ENCODE assay signal across 8 cellular contexts in genomic region chr5:43065384-43066230, GRCh38. TPM values are rescaled to one million over a fixed set of nuclear protein-coding genes. Genes with fewer than 3 reads are reported as not detected.
DNase-seq lines count a peak whose midpoint lies in the region; ATAC-seq and TF ChIP-seq lines count a peak whose summit lies in the region.

No MANE protein-coding gene starts in this region.

- CTCF ChIA-PET in HEK293 (lab: Yijun Ruan, JAX): interaction anchor here (0.6 to 5.1 kb wide), 18 partner anchors 11 to 460 kb away, joined by 3 to 33 read pairs (median 4); partner anchors contain the start of gene ZNF131

- H3K36me3 Mint-ChIP-seq in endothelial cell (ENCODE audit: low read depth, unreplicated experiment): peaks cover 11% of the 10 kb centered on the region
- H3K36me3 Mint-ChIP-seq in stimulated activated memory B cell treated with anti-CD40 and anti-IgM and Interleukin-4, amounts not matched to agents 10 μg/mL and 1 μg/mL and 100 μg/mL, for 72 hours: peaks cover 18% of the 10 kb centered on the region

- H3K27me3 Mint-ChIP-seq in endothelial cell (ENCODE audit: unreplicated experiment): peaks cover 7% of the 10 kb centered on the region
- no peaks in the 10 kb centered on the region for H3K27me3 Mint-ChIP-seq in stimulated activated memory B cell treated with anti-CD40 and anti-IgM and Interleukin-4, amounts not matched to agents 10 μg/mL and 1 μg/mL and 100 μg/mL, for 72 hours

- H3K9me3 ChIP-seq in HEK293 (ENCODE audit: control insufficient read depth, insufficient read depth, low read depth, low read length) (no peaks in the 10 kb centered on the region), mucosa of descending colon (no peaks in the 10 kb centered on the region)

- peak; percentile 33 for DNase-seq in DMS53 treated with DMSO at 0.1 percent for 48 hours (lab: John Stamatoyannopoulos, UW; ENCODE audit: unreplicated experiment)
- peak; percentile 52 for DNase-seq in NCI-H2171 (lab: John Stamatoyannopoulos, UW)
- DNase-seq in activated CD8-positive, alpha-beta memory T cell treated with anti-CD3 and anti-CD28 coated beads for 48 hours (ENCODE audit: low read depth in 2 of 3, low spot score in 2 of 3): peak in 2 of 3 experiments; percentile 40 to 55
- peak; percentile 59 for DNase-seq in endothelial cell (ENCODE audit: low spot score)
- DNase-seq in mucosa of descending colon: peak; percentile 65 to 77 (median 75)
- no peak for DNase-seq in mesenteric fat pad (ENCODE audit: low spot score)

- POLR2A ChIA-PET in HEK293 (lab: Yijun Ruan, JAX): interaction anchor here (0.5 to 3.5 kb wide), 16 partner anchors 10 to 643 kb away, joined by 3 to 28 read pairs (median 4); partner anchors contain the start of genes GHR, HMGCS1, TMEM267 and ZNF131

- 0 out of 2 replicates have a peak, but pooled peaks have one; percentile 8 for TF ChIP-seq CTCF in HEK293 (tag by site-specific recombination; IDR thresholded peaks at IDR 0.05)
- TF ChIP-seq CTCF in endothelial cell (IDR thresholded peaks at IDR 0.05; ENCODE audit: unreplicated experiment): no peak
- no peak for TF ChIP-seq CTCF in mucosa of descending colon (IDR thresholded peaks at IDR 0.05)

- ATAC-seq in mucosa of descending colon: peak; percentile 23
- ATAC-seq in stimulated activated memory B cell treated with anti-CD40 and anti-IgM and Interleukin-4, amounts not matched to agents 10 μg/mL and 1 μg/mL and 100 μg/mL, for 72 hours: peak; percentile 49

- H3K4me1 ChIP-seq in HEK293 (ENCODE audit: control insufficient read depth, insufficient read depth, low read length) (peaks cover 2% of the 10 kb centered on the region; the same call in 1 of the 2 replicates), mucosa of descending colon (ENCODE audit: low read depth) (peaks cover 19% of the 10 kb centered on the region)

- peak overlapping the region; percentile 63 for H3K4me3 ChIP-seq in HEK293 (ENCODE audit: low read depth, low read length)
- H3K4me3 ChIP-seq in mucosa of descending colon: peak overlapping the region; percentile 76

- H3K36me3 ChIP-seq in HEK293 (ENCODE audit: control insufficient read depth in 2 of 2, insufficient read depth in 1 of 2, low read length in 2 of 2) (peaks cover 6 to 14% of the 10 kb centered on the region in 2 experiments; a peak in 2 of 3 replicates), mucosa of descending colon (ENCODE audit: low read depth) (peaks cover 6% of the 10 kb centered on the region)

- peaks cover 24% of the 10 kb centered on the region for H3K4me1 Mint-ChIP-seq in endothelial cell (ENCODE audit: unreplicated experiment)
- peaks cover 37% of the 10 kb centered on the region for H3K4me1 Mint-ChIP-seq in stimulated activated memory B cell treated with anti-CD40 and anti-IgM and Interleukin-4, amounts not matched to agents 10 μg/mL and 1 μg/mL and 100 μg/mL, for 72 hours

- H3K27ac ChIP-seq in HEK293 (ENCODE audit: extremely low read depth, low read depth, low read length): peak overlapping the region; percentile 87

- intact Hi-C loops in mucosa of descending colon (cut with DNase I, micrococcal nuclease): no loop called here

- peak overlapping the region; percentile 97 for H3K4me3 Mint-ChIP-seq in endothelial cell (ENCODE audit: unreplicated experiment)
- peak overlapping the region; percentile 98 for H3K4me3 Mint-ChIP-seq in stimulated activated memory B cell treated with anti-CD40 and anti-IgM and Interleukin-4, amounts not matched to agents 10 μg/mL and 1 μg/mL and 100 μg/mL, for 72 hours

- peak overlapping the region; percentile 98 for H3K27ac Mint-ChIP-seq in endothelial cell (ENCODE audit: unreplicated experiment)
- H3K27ac Mint-ChIP-seq in stimulated activated memory B cell treated with anti-CD40 and anti-IgM and Interleukin-4, amounts not matched to agents 10 μg/mL and 1 μg/mL and 100 μg/mL, for 72 hours: peak overlapping the region; percentile 98

- no peaks in the 10 kb centered on the region for H3K9me3 Mint-ChIP-seq in endothelial cell (ENCODE audit: unreplicated experiment)
- H3K9me3 Mint-ChIP-seq in stimulated activated memory B cell treated with anti-CD40 and anti-IgM and Interleukin-4, amounts not matched to agents 10 μg/mL and 1 μg/mL and 100 μg/mL, for 72 hours: no peaks in the 10 kb centered on the region

TF ChIP-seq in HEK293, 187 proteins besides CTCF, POLR2A, EP300 and RAD21 (continues in another document):
- TF ChIP-seq ZXDB (tag by site-specific recombination; IDR thresholded peaks at IDR 0.05) (peak; percentile 56; the same call in 1 of the 2 replicates), ZNF398 (tag by site-specific recombination; IDR thresholded peaks at IDR 0.05) (0 out of 2 replicates have a peak, but pooled peaks have one; percentile 5), SP3 (tag by site-specific recombination; IDR thresholded peaks at IDR 0.05) (peak; percentile 44), HOXD13 (CRISPR knock-in tag; IDR thresholded peaks at IDR 0.05; ENCODE audit: borderline replicate concordance) (peak; percentile 22; the same call in 1 of the 2 replicates), ZFP37 (tag by site-specific recombination; IDR thresholded peaks at IDR 0.05) (no peak; the same call in 1 of the 2 replicates), ZNF404 (tag by site-specific recombination; IDR thresholded peaks at IDR 0.05) (no peak), ZBTB8A (tag by site-specific recombination; IDR thresholded peaks at IDR 0.05) (peak; percentile 95), ZFP69B (tag by site-specific recombination; IDR thresholded peaks at IDR 0.05) (peak; percentile 73), SP2 (tag by site-specific recombination; IDR thresholded peaks at IDR 0.05) (peak; percentile 33; the same call in 1 of the 2 replicates), ZFHX2 (tag by site-specific recombination; conservative IDR thresholded peaks at IDR 0.05) (peak; percentile 55; the same call in 1 of the 2 replicates), OSR2 (tag by site-specific recombination; IDR thresholded peaks at IDR 0.05) (peak; percentile 66), BCL11B (tag by site-specific recombination; IDR thresholded peaks at IDR 0.05; ENCODE audit: low read depth) (no peak), ZNF366 (tag by site-specific recombination; conservative IDR thresholded peaks at IDR 0.05) (peak; percentile 76)
- TF ChIP-seq, protein P1, sequence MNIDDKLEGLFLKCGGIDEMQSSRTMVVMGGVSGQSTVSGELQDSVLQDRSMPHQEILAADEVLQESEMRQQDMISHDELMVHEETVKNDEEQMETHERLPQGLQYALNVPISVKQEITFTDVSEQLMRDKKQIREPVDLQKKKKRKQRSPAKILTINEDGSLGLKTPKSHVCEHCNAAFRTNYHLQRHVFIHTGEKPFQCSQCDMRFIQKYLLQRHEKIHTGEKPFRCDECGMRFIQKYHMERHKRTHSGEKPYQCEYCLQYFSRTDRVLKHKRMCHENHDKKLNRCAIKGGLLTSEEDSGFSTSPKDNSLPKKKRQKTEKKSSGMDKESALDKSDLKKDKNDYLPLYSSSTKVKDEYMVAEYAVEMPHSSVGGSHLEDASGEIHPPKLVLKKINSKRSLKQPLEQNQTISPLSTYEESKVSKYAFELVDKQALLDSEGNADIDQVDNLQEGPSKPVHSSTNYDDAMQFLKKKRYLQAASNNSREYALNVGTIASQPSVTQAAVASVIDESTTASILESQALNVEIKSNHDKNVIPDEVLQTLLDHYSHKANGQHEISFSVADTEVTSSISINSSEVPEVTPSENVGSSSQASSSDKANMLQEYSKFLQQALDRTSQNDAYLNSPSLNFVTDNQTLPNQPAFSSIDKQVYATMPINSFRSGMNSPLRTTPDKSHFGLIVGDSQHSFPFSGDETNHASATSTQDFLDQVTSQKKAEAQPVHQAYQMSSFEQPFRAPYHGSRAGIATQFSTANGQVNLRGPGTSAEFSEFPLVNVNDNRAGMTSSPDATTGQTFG (tag by site-specific recombination; IDR thresholded peaks at IDR 0.05; ENCODE audit: borderline replicate concordance): no peak

RNA-seq across cellular contexts. Expression of gene ANXA2R, which starts 25.5 kb away (rescaled TPM):
- 1.1 TPM for total RNA-seq in endothelial cell (ENCODE audit: unreplicated experiment)
- 1 to 10 TPM; 1.3 to 2.3 (median 1.8) TPM for total RNA-seq in mucosa of descending colon
- 2.0 TPM for total RNA-seq in mesenteric fat pad

RNA-seq across cellular contexts. Expression of gene ZNF131, which starts 55.1 kb away (rescaled TPM):
- total RNA-seq in endothelial cell (ENCODE audit: unreplicated experiment): 30.4 TPM
- total RNA-seq in mucosa of descending colon: 10 to 100 TPM; 26.5 to 32.6 (median 31.2) TPM
- total RNA-seq in mesenteric fat pad: 28.3 TPM
